8 cellular contexts compared by ENCODE assay signal in genomic region chr6:157323114-157323923, GRCh38. TPM values are rescaled to one million over a fixed set of nuclear protein-coding genes. Genes with fewer than 3 reads are reported as not detected.
DNase-seq lines count a peak whose midpoint lies in the region; ATAC-seq and TF ChIP-seq lines count a peak whose summit lies in the region.

Gene TMEM242, minus strand, starts transcription at chr6:157323519. Its CDS starts 20 bp downstream, at chr6:157323499.

- H3K4me1 ChIP-seq in PC-9 (replicated peaks; ENCODE audit: insufficient read depth) (peaks cover 22% of the 10 kb centered on the region), heart right ventricle (peaks cover 11 to 40% (median 30%) of the 10 kb centered on the region in 9 donors)

- peak within 1 kb of the TSS; percentile 96 for H3K4me3 Mint-ChIP-seq in activated naive CD8-positive, alpha-beta T cell treated with anti-CD3 and anti-CD28 coated beads for 36 hours

- peak within 1 kb of the TSS; percentile 96 for H2AFZ ChIP-seq in PC-9

- TF ChIP-seq CTCF in GM12865 (IDR thresholded peaks at IDR 0.05; ENCODE audit: insufficient read depth, low read depth, low read length, missing control alignments) (no peak), PC-9 (conservative IDR thresholded peaks at IDR 0.05) (peak; percentile 51; the same call in 1 of the 2 replicates), heart right ventricle (IDR thresholded peaks at IDR 0.05) (peak; percentile 10 to 46 (median 29))

- peaks cover 38% of the 10 kb centered on the region for H3K27me3 Mint-ChIP-seq in activated naive CD8-positive, alpha-beta T cell treated with anti-CD3 and anti-CD28 coated beads for 36 hours

- intact Hi-C loops in PC-9 (cut with micrococcal nuclease; ENCODE audit: unreplicated experiment): loop anchor here (1.0 to 10.0 kb wide), 2 partner anchors 57 to 441 kb away; no protein-coding TSS in a partner anchor
- intact Hi-C loops in heart right ventricle (cut with DNase I): loop anchor here in 8 of 10 donors (2.0 to 10.0 kb wide), 6 partner anchors 57 to 751 kb away; partner anchors contain the start of gene ZDHHC14 (in 7 of the 8)

- 0% methylated on average over 50 of the region's 50 CpGs for WGBS in heart right ventricle, 2 donors

- POLR2A ChIA-PET in PC-9 (lab: Charles Lee; ENCODE audit: unreplicated experiment): interaction anchor here (0.6 to 1.0 kb wide), 4 partner anchors 21 to 604 kb away, joined by 3 to 5 read pairs (median 5); no protein-coding TSS in a partner anchor

- no peaks in the 10 kb centered on the region for H3K36me3 Mint-ChIP-seq in activated naive CD8-positive, alpha-beta T cell treated with anti-CD3 and anti-CD28 coated beads for 36 hours

- no peaks in the 10 kb centered on the region; the same call in 1 of the 2 replicates for H3F3A ChIP-seq in PC-9 (ENCODE audit: insufficient read depth, low read depth)

- no peaks in the 10 kb centered on the region for H3K27me3 ChIP-seq in PC-9 (ENCODE audit: insufficient read depth, low read depth)
- no peaks in the 10 kb centered on the region for H3K27me3 ChIP-seq in heart right ventricle

- H3K4me3 ChIP-seq in GM12865 (ENCODE audit: low read depth, low read length) (peak within 1 kb of the TSS; percentile 95), PC-9 (peak within 1 kb of the TSS; percentile 97), heart right ventricle (peak within 1 kb of the TSS; percentile 61 to 88 (median 76))

- CTCF ChIA-PET in PC-9 (lab: Charles Lee): interaction anchor here (0.6 to 2.3 kb wide), 4 partner anchors 8 to 290 kb away, joined by 3 to 12 read pairs (median 3); no protein-coding TSS in a partner anchor

- H3K27ac Mint-ChIP-seq in activated naive CD8-positive, alpha-beta T cell treated with anti-CD3 and anti-CD28 coated beads for 36 hours: peak within 1 kb of the TSS; percentile 91

- H3K9me3 ChIP-seq in PC-9 (ENCODE audit: insufficient read depth, low read depth): no peaks in the 10 kb centered on the region
- no peaks in the 10 kb centered on the region for H3K9me3 ChIP-seq in heart right ventricle

- no peaks in the 10 kb centered on the region for H3K9me2 ChIP-seq in PC-9 (ENCODE audit: insufficient read depth)

- BruUV-seq in PC-9 (replicated peaks; lab: Mats Ljungman, UMichigan): no TSS peak

- DNase-seq in GM12865 (ENCODE audit: low read depth) (peak; percentile 96), PC-9 (peak; percentile 81 to 90), heart right ventricle (peak; percentile 92 to 93), putamen (ENCODE audit: low spot score) (peak; percentile 89), HUDEP-2 (lab: John Stamatoyannopoulos, UW; ENCODE audit: unreplicated experiment in 76 of 76) (no peak), NCI-H1417 (lab: John Stamatoyannopoulos, UW) (no peak)
- peak; percentile 89 for DNase-seq in activated naive CD8-positive, alpha-beta T cell treated with anti-CD3 and anti-CD28 coated beads for 36 hours

- H3K27ac ChIP-seq in PC-9 (peak within 1 kb of the TSS; percentile 64), heart right ventricle (peak within 1 kb of the TSS; percentile 74 to 98 (median 95))

- peak; percentile 91 for ATAC-seq in HG02610 (IDR thresholded peaks at IDR 0.05; ENCODE audit: unreplicated experiment)
- ATAC-seq in heart right ventricle: peak; percentile 94 to 98 (median 97)

- H4K20me1 ChIP-seq in PC-9 (ENCODE audit: insufficient read depth): no peaks in the 10 kb centered on the region

- H3K4me2 ChIP-seq in PC-9: peak within 1 kb of the TSS; percentile 98

- no peaks in the 10 kb centered on the region for H3K9me3 Mint-ChIP-seq in activated naive CD8-positive, alpha-beta T cell treated with anti-CD3 and anti-CD28 coated beads for 36 hours

- peaks cover 17% of the 10 kb centered on the region for H3K79me2 ChIP-seq in PC-9 (ENCODE audit: low read depth)

- H3K36me3 ChIP-seq in PC-9 (ENCODE audit: low read depth) (peaks cover 5% of the 10 kb centered on the region), heart right ventricle (peaks cover 0 to 41% (median 5%) of the 10 kb centered on the region in 9 donors)

- H3K4me1 Mint-ChIP-seq in activated naive CD8-positive, alpha-beta T cell treated with anti-CD3 and anti-CD28 coated beads for 36 hours: peaks cover 23% of the 10 kb centered on the region

RNA-seq across cellular contexts. Expression of gene TMEM242, which starts in this region (rescaled TPM):
- total RNA-seq in PC-9 (2021) (8.1 and 8.7 TPM in 2 replicates), heart right ventricle (10 to 100 TPM; 12.5 to 18.7 (median 16.7) TPM)
- 10 to 100 TPM; 10.2 to 10.5 TPM for total RNA-seq in activated naive CD8-positive, alpha-beta T cell treated with anti-CD3 and anti-CD28 coated beads for 36 hours
- polyA plus RNA-seq in heart right ventricle: 10 to 100 TPM in 1 of 2 donors, 1 to 10 TPM in 1; 8.9 to 14.2 TPM

Comparison
In these comparisons a context has a peak if more than half of its experiments do, and no peak if none do; other contexts are left out.
1. DNase-seq: peak in GM12865 (single experiment), PC-9 (2 of 2), activated naive CD8-positive, alpha-beta T cell treated with anti-CD3 and anti-CD28 coated beads for 36 hours (single experiment), heart right ventricle (2 of 2) and putamen (single experiment); none in HUDEP-2 (0 of 76) and NCI-H1417 (0 of 3).
2. Peak in every context shown above with its lines, with median percentiles within 50 percentile points of each other: H3K4me3 ChIP-seq.